Comparison of ENCODE assay signal across 8 cellular contexts in the genomic region with DNA sequence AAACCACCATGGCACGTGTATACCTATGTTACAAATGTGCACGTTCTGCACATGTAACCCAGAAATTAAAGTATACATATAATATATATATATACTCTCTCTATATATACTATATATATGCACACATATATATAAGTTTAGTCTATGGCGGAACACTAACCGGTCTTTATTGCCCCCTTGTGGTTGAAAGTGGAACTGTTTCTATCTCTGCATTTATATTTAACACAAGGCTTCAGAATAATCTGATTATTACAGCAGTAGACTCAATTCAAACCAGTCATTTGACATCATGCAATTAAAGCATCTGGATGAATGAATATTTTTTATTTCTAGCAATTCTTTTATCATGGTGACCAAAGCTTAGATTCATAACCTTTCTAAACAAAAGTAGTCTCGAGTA. TPM values are rescaled to one million over a fixed set of nuclear protein-coding genes. Genes with fewer than 3 reads are reported as not detected.
DNase-seq lines count a peak whose midpoint lies in the region; ATAC-seq, FAIRE-seq and TF ChIP-seq lines count a peak whose summit lies in the region.

No MANE protein-coding gene starts in this region.

- H3K4me1 Mint-ChIP-seq in stimulated activated naive CD8-positive, alpha-beta T cell treated with anti-CD3 and anti-CD28 coated beads, Interleukin-15, amount 100 ng/mL, for 72 hours, result no peaks in the 10 kb centered on the region
- H3K4me1 Mint-ChIP-seq in activated T-cell treated with anti-CD3 and anti-CD28 coated beads, Interleukin-2, amount 50 U/mL, for 4 hours (ENCODE audit: low read depth), result no peaks in the 10 kb centered on the region

- no peak overlapping the region for H4K8ac ChIP-seq in H1 (ENCODE audit: extremely low read depth, insufficient read depth, low read length)

- H3K23ac ChIP-seq in H1 (ENCODE audit: insufficient read length), result no peak overlapping the region

- H3K36me3 Mint-ChIP-seq in activated T-cell treated with anti-CD3 and anti-CD28 coated beads, Interleukin-2, amount 50 U/mL, for 4 hours (ENCODE audit: insufficient read depth), result no peaks in the 10 kb centered on the region

- H3K23me2 ChIP-seq in H1 (ENCODE audit: low read depth, low read length), result no peaks in the 10 kb centered on the region

- no peaks in the 10 kb centered on the region for H4K20me1 ChIP-seq in H1 (replicated peaks in 1 of 2; ENCODE audit: control insufficient read depth in 1 of 2, insufficient read depth in 2 of 2, low read length in 2 of 2)
- no peaks in the 10 kb centered on the region for H4K20me1 ChIP-seq in neural cell (ENCODE audit: insufficient read depth)

- CTCF ChIA-PET in H1 (lab: Charles Lee; ENCODE audit: partially characterized antibody), result interaction anchor here (0.9 to 1.6 kb wide), 4 partner anchors 26 to 128 kb away, joined by 3 to 4 read pairs (median 3); a partner anchor contains a TSS

- no peaks in the 10 kb centered on the region for H3F3A ChIP-seq in neural cell (ENCODE audit: insufficient read depth, low read length, poor library complexity, severe bottlenecking)

- H3K9me3 ChIP-seq in Peyer's patch, result no peaks in the 10 kb centered on the region
- no peaks in the 10 kb centered on the region for H3K9me3 ChIP-seq in H1 (ENCODE audit: insufficient read depth in 2 of 2, low read depth in 1 of 2, low read length in 1 of 2)
- H3K9me3 ChIP-seq in neural cell (ENCODE audit: low read length), result no peaks in the 10 kb centered on the region

- no peaks in the 10 kb centered on the region for H3K79me2 ChIP-seq in H1 (ENCODE audit: control insufficient read depth in 1 of 2, insufficient read depth in 2 of 2, low read length in 2 of 2)
- H3K79me2 ChIP-seq in neural cell (replicated peaks; ENCODE audit: insufficient read depth, low read length), result no peaks in the 10 kb centered on the region

- no peak overlapping the region for H3K4me3 ChIP-seq in Peyer's patch
- H3K4me3 ChIP-seq in H1 (ENCODE audit: extremely low read depth in 1 of 4, insufficient read depth in 2 of 4, low read depth in 3 of 4, low read length in 4 of 4), result no peak overlapping the region
- H3K4me3 ChIP-seq in neural cell (ENCODE audit: low read length), result no peak overlapping the region

- H2BK120ac ChIP-seq in H1 (replicated peaks; ENCODE audit: low read depth, low read length), result no peak overlapping the region

- no peaks in the 10 kb centered on the region for H3K36me3 ChIP-seq in Peyer's patch
- no peaks in the 10 kb centered on the region for H3K36me3 ChIP-seq in H1 (ENCODE audit: control insufficient read depth in 2 of 4, insufficient read depth in 4 of 4, low read length in 3 of 4)
- H3K36me3 ChIP-seq in neural cell (ENCODE audit: insufficient read depth, low read length), result no peaks in the 10 kb centered on the region

- 19% methylated on average over 5 of the region's 5 CpGs; no CpG with 5 or more reads in 1 of the 2 experiments for WGBS in H1 (ENCODE audit: extremely low coverage in 1 of 2, insufficient coverage in 1 of 2, insufficient read length in 1 of 2, insufficient replicate concordance in 2 of 2, low coverage in 1 of 2, low lambda C conversion rate in 2 of 2, missing lambda C conversion rate in 1 of 2), 2 experiments

- H3K9me3 Mint-ChIP-seq in stimulated activated naive CD8-positive, alpha-beta T cell treated with anti-CD3 and anti-CD28 coated beads, Interleukin-15, amount 100 ng/mL, for 72 hours, result no peaks in the 10 kb centered on the region
- no peaks in the 10 kb centered on the region for H3K9me3 Mint-ChIP-seq in activated T-cell treated with anti-CD3 and anti-CD28 coated beads, Interleukin-2, amount 50 U/mL, for 4 hours

- H3K4me1 ChIP-seq in Peyer's patch (no peaks in the 10 kb centered on the region), H1 (replicated peaks in 1 of 4; ENCODE audit: control insufficient read depth in 3 of 4, insufficient read depth in 4 of 4, low read length in 3 of 4) (no peaks in the 10 kb centered on the region)

- H3K56ac ChIP-seq in H1 (replicated peaks; ENCODE audit: insufficient read length, low read depth, low read length), result no peak overlapping the region

- no peak overlapping the region for H4K91ac ChIP-seq in H1 (replicated peaks; ENCODE audit: insufficient read length, low read length)

- TF ChIP-seq CTCF in Peyer's patch (IDR thresholded peaks at IDR 0.05), result peak; percentile 60 to 76 (median 72)
- TF ChIP-seq CTCF in H1 (IDR thresholded peaks at IDR 0.05; ENCODE audit: control extremely low read depth in 1 of 3, insufficient read depth in 1 of 3, low read depth in 1 of 3, low read length in 3 of 3), result peak in 2 of 3 experiments; percentile 25 to 33; a peak in 2 of 4 replicates
- peak; percentile 62 for TF ChIP-seq CTCF in neural cell (IDR thresholded peaks at IDR 0.05; ENCODE audit: poor library complexity, severe bottlenecking)

- no peak for FAIRE-seq in H1 (lab: Jason Lieb, UNC)

- no peaks in the 10 kb centered on the region for H3K79me1 ChIP-seq in H1 (ENCODE audit: low read depth, low read length)

- H2AFZ ChIP-seq in H1 (ENCODE audit: low read length), result no peak overlapping the region
- no peak overlapping the region for H2AFZ ChIP-seq in neural cell (ENCODE audit: low read depth, low read length)

- ATAC-seq in stimulated activated naive CD8-positive, alpha-beta T cell treated with anti-CD3 and anti-CD28 coated beads, Interleukin-15, amount 100 ng/mL, for 72 hours, result peak; percentile 57
- no peak for ATAC-seq in stimulated activated naive CD8-positive, alpha-beta T cell treated with anti-CD3 and anti-CD28 coated beads, Interleukin-15, Interleukin-2, amounts not matched to agents 100 U/mL and 50 U/mL, for 24 hours
- no peak for ATAC-seq in GM21619 (IDR thresholded peaks at IDR 0.05; ENCODE audit: unreplicated experiment)
- ATAC-seq in activated T-cell treated with anti-CD3 and anti-CD28 coated beads, Interleukin-2, amount 50 U/mL, for 4 hours, result no peak

- no peak overlapping the region for H3K4me2 ChIP-seq in H1 (ENCODE audit: insufficient read depth in 1 of 2, low read depth in 2 of 2, low read length in 2 of 2)
- no peak overlapping the region for H3K4me2 ChIP-seq in neural cell (ENCODE audit: low read length)

- no peak overlapping the region for H2BK15ac ChIP-seq in H1 (ENCODE audit: low read length)

- peak; percentile 49 to 62 for TF ChIP-seq RAD21 in H1 (IDR thresholded peaks at IDR 0.05 in 1 of 2, conservative IDR thresholded peaks at IDR 0.05 in 1 of 2; ENCODE audit: low read depth in 2 of 2, low read length in 2 of 2)
- TF ChIP-seq RAD21 in neural cell (conservative IDR thresholded peaks at IDR 0.05), result peak; percentile 70

- H2BK20ac ChIP-seq in H1 (ENCODE audit: low read length), result no peak overlapping the region

- POLR2A ChIA-PET in H1 (lab: Charles Lee; ENCODE audit: partially characterized antibody), result no interaction called here

- H3K27me3 Mint-ChIP-seq in stimulated activated naive CD8-positive, alpha-beta T cell treated with anti-CD3 and anti-CD28 coated beads, Interleukin-15, amount 100 ng/mL, for 72 hours, result peaks cover 26% of the 10 kb centered on the region
- peaks cover 16% of the 10 kb centered on the region for H3K27me3 Mint-ChIP-seq in activated T-cell treated with anti-CD3 and anti-CD28 coated beads, Interleukin-2, amount 50 U/mL, for 4 hours (ENCODE audit: low read depth)

- H4K5ac ChIP-seq in H1 (ENCODE audit: insufficient read length, low read depth, low read length), result no peak overlapping the region

- peak in 1 of 2 donors; percentile 19 for DNase-seq in stimulated activated naive CD8-positive, alpha-beta T cell treated with anti-CD3 and anti-CD28 coated beads, Interleukin-15, amount 100 ng/mL, for 72 hours
- no peak for DNase-seq in stimulated activated naive CD8-positive, alpha-beta T cell treated with anti-CD3 and anti-CD28 coated beads, Interleukin-15, Interleukin-2, amounts not matched to agents 100 U/mL and 50 U/mL, for 24 hours
- DNase-seq in HT-29 (ENCODE audit: low spot score), result peak; percentile 88
- DNase-seq in Peyer's patch, result no peak
- no peak for DNase-seq in H1 (ENCODE audit: low read depth in 1 of 2, low spot score in 2 of 2)
- DNase-seq in activated T-cell treated with anti-CD3 and anti-CD28 coated beads, Interleukin-2, amount 50 U/mL, for 4 hours, result no peak

- no peak overlapping the region for H2AK5ac ChIP-seq in H1 (ENCODE audit: low read depth, low read length)

- H2BK5ac ChIP-seq in H1 (ENCODE audit: low read depth, low read length), result no peak overlapping the region

- H2BK12ac ChIP-seq in H1 (ENCODE audit: low read depth, low read length), result no peak overlapping the region

- H3K27ac Mint-ChIP-seq in stimulated activated naive CD8-positive, alpha-beta T cell treated with anti-CD3 and anti-CD28 coated beads, Interleukin-15, amount 100 ng/mL, for 72 hours, result no peak overlapping the region

- TF ChIP-seq POLR2A in Peyer's patch (IDR thresholded peaks at IDR 0.05), result no peak
- TF ChIP-seq POLR2A in H1 (IDR thresholded peaks at IDR 0.05; ENCODE audit: control extremely low read depth in 1 of 2, low read depth in 2 of 2, low read length in 2 of 2), result no peak

- H3K27ac ChIP-seq in Peyer's patch (no peak overlapping the region), H1 (ENCODE audit: low read depth, low read length) (no peak overlapping the region), neural cell (ENCODE audit: low read length) (no peak overlapping the region)

- no peaks in the 10 kb centered on the region for H3K27me3 ChIP-seq in Peyer's patch
- no peaks in the 10 kb centered on the region for H3K27me3 ChIP-seq in H1 (replicated peaks in 1 of 4; ENCODE audit: control insufficient read depth in 3 of 4, extremely low read depth in 1 of 4, insufficient read depth in 3 of 4, low read length in 3 of 4)
- no peaks in the 10 kb centered on the region for H3K27me3 ChIP-seq in neural cell (ENCODE audit: insufficient read depth, low read depth, low read length)

- no peak overlapping the region for H3K18ac ChIP-seq in H1 (ENCODE audit: extremely low read depth, low read length)

- H3K9ac ChIP-seq in H1 (replicated peaks in 1 of 4; ENCODE audit: extremely low read depth in 1 of 4, low read depth in 3 of 4, low read length in 3 of 4), result no peak overlapping the region
- peak overlapping the region; percentile 38 for H3K9ac ChIP-seq in neural cell (ENCODE audit: low read length)

- H3K4me3 Mint-ChIP-seq in stimulated activated naive CD8-positive, alpha-beta T cell treated with anti-CD3 and anti-CD28 coated beads, Interleukin-15, amount 100 ng/mL, for 72 hours, result no peak overlapping the region
- H3K4me3 Mint-ChIP-seq in activated T-cell treated with anti-CD3 and anti-CD28 coated beads, Interleukin-2, amount 50 U/mL, for 4 hours, result no peak overlapping the region

- TF ChIP-seq EP300 in H1 (IDR thresholded peaks at IDR 0.05; ENCODE audit: borderline replicate concordance in 1 of 2, low read depth in 2 of 2, low read length in 2 of 2) (no peak), neural cell (conservative IDR thresholded peaks at IDR 0.05; ENCODE audit: poor library complexity, severe bottlenecking) (no peak)

- H3K9me2 ChIP-seq in neural cell (ENCODE audit: insufficient read depth, low read length), result no peaks in the 10 kb centered on the region

- no peak overlapping the region for H3K14ac ChIP-seq in H1 (ENCODE audit: insufficient read length)

- H3K4ac ChIP-seq in H1 (replicated peaks; ENCODE audit: insufficient read length, low read depth, low read length), result no peak overlapping the region

RNA-seq across cellular contexts. Expression of a gene that starts 14.6 kb away (rescaled TPM):
- not detected in 2 replicates for total RNA-seq in HT-29 (2014; rRNA removed; shearing (Covaris generic))
- total RNA-seq in Peyer's patch, result 1 to 10 TPM in 2 of 4 donors, under 1 TPM in 1, not detected in 1; 0.35 to 1.2 (median 1.0) TPM
- 0.46 and 0.56 TPM in 2 replicates for total RNA-seq in H1 (2021; fragmentation: NEBNext Ultra II Directional; extraction: Animal tissue kit (Norgen Biotek cat#: 25700))
- 0.13 and 0.26 TPM in 2 replicates for polyA plus RNA-seq in H1 (2011; rRNA removed)
- 0.19 TPM for polyA plus RNA-seq in H1 (2011; cell fraction: cytosol; rRNA removed)
- polyA plus RNA-seq in H1 (2011; cell fraction: nucleus; rRNA removed), result 0.26 TPM
- 0.18 to 0.47 TPM (median 0.27 TPM) in 4 replicates for polyA plus RNA-seq in H1 (2012, experiment 1 of 2)
- polyA plus RNA-seq in H1 (2012, experiment 2 of 2), result 0.04 TPM
- 0.55 TPM for polyA plus RNA-seq in H1 (2013, experiment 1 of 2)
- 0.35 TPM for polyA plus RNA-seq in H1 (2013, experiment 2 of 2)
- 0.24 and 0.32 TPM in 2 replicates for polyA minus RNA-seq in H1 (2011; rRNA and poly(A)+ RNA removed)
- polyA minus RNA-seq in H1 (2011; cell fraction: cytosol; rRNA and poly(A)+ RNA removed), result not detected
- polyA minus RNA-seq in H1 (2011; cell fraction: nucleus; rRNA and poly(A)+ RNA removed), result 0.80 TPM
- 50.6 TPM in 2 replicates for polyA plus RNA-seq in neural cell
- 51.6 and 52.9 TPM in 2 replicates for polyA minus RNA-seq in neural cell
- total RNA-seq in activated T-cell treated with anti-CD3 and anti-CD28 coated beads, Interleukin-2, amount 50 U/mL, for 4 hours, result under 1 TPM; 0.24 to 0.30 (median 0.28) TPM

RNA-seq across cellular contexts. Expression of a gene that starts 40.9 kb away (rescaled TPM):
- total RNA-seq in HT-29 (2014; rRNA removed; shearing (Covaris generic)), result not detected in 2 replicates
- total RNA-seq in Peyer's patch, result 10 to 100 TPM in 1 of 4 donors, 1 to 10 TPM in 3; 1.6 to 12.4 (median 3.1) TPM
- total RNA-seq in H1 (2021; fragmentation: NEBNext Ultra II Directional; extraction: Animal tissue kit (Norgen Biotek cat#: 25700)), result 44.3 and 49.2 TPM in 2 replicates
- polyA plus RNA-seq in H1 (2011; rRNA removed), result 218 and 279 TPM in 2 replicates
- polyA plus RNA-seq in H1 (2011; cell fraction: cytosol; rRNA removed), result 113 TPM
- polyA plus RNA-seq in H1 (2011; cell fraction: nucleus; rRNA removed), result 342 TPM
- 31.3 to 48.8 TPM (median 41.4 TPM) in 4 replicates for polyA plus RNA-seq in H1 (2012, experiment 1 of 2)
- 4.1 TPM for polyA plus RNA-seq in H1 (2012, experiment 2 of 2)
- 35.5 TPM for polyA plus RNA-seq in H1 (2013, experiment 1 of 2)
- 34.1 TPM for polyA plus RNA-seq in H1 (2013, experiment 2 of 2)
- 197 and 257 TPM in 2 replicates for polyA minus RNA-seq in H1 (2011; rRNA and poly(A)+ RNA removed)
- polyA minus RNA-seq in H1 (2011; cell fraction: cytosol; rRNA and poly(A)+ RNA removed), result 51.0 TPM
- polyA minus RNA-seq in H1 (2011; cell fraction: nucleus; rRNA and poly(A)+ RNA removed), result 125 TPM
- polyA plus RNA-seq in neural cell, result 0.71 and 0.88 TPM in 2 replicates
- 0.81 and 0.97 TPM in 2 replicates for polyA minus RNA-seq in neural cell
- total RNA-seq in activated T-cell treated with anti-CD3 and anti-CD28 coated beads, Interleukin-2, amount 50 U/mL, for 4 hours, result not detected
